In the genomic region with DNA sequence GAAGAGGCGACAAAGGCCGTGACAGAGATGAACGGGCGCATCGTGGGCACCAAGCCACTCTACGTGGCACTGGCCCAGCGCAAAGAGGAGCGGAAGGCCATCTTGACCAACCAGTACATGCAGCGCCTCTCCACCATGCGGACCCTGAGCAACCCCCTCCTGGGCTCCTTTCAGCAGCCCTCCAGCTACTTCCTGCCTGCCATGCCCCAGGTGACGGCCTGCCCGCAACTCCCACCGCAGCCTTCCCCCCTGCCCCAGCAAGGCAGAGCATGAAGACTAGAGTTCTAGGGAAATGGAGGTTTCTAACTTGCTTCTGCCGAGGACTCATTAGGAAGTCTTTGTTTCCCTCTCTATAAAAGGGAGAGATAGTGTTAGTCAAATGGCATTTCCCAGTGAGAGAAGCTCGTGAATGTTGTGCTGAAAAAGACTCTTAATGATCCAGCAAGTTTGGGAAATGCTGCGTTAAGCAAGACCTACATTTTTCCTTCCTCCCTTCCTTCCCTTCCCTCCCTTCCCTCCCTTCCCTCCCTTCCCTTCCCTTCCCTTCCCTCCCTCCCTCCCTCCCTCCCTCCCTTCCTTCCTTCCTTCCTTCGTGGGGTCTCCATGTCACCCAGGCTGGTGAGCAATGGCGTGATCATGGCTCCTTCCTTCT, we compare ENCODE assay signal across 22 cellular contexts.
"Had no signal": no experiment of that assay in that cellular context is flagged by ENCODE, and none has a peak within 500 bp of the region (broad histone marks: within the 10 kb centered on the region; RNA-seq: fewer than 3 reads in every experiment).

No MANE protein-coding gene starts in this region.

- H3K27me3 Mint-ChIP-seq: IgD-negative memory B cell had no signal

- H3K9ac ChIP-seq: KMS-11 had no signal

- H3K27me3 ChIP-seq: SJSA1 had no signal

- H3K9me3 ChIP-seq: SJSA1 had no signal

- H3K9me3 Mint-ChIP-seq: IgD-negative memory B cell had no signal

- ATAC-seq: K562 had no signal

- H3K4me2 ChIP-seq: KMS-11 had no signal

- H3K4me1 ChIP-seq: SJSA1 had no signal

- H3K27ac ChIP-seq: KMS-11, SJSA1, SK-N-MC had no signal

- H3K4me3 ChIP-seq: K562, SJSA1, SK-N-MC had no signal

- H3K4me1 Mint-ChIP-seq: IgD-negative memory B cell had no signal

- H3K27ac Mint-ChIP-seq: IgD-negative memory B cell had no signal

- H3K4me3 Mint-ChIP-seq: IgD-negative memory B cell had no signal

- DNase-seq: Kasumi-1, MM.1S, NCI-H1092 treated with DMSO at 0.1 percent for 48 hours, NCI-H1436, NCI-H187, NCI-H2029, NCI-H2081 treated with DMSO at 0.1 percent for 48 hours, NCI-H2171, NCI-H226, NCI-H446, NCI-H510A, NCI-H524 treated with DMSO at 0.1 percent for 48 hours, NCI-H69, NCI-H774, Right ventricle myocardium superior, RPMI8226, SIG-M5 had no signal
